Comparison of ENCODE assay signal across 31 cellular contexts in genomic region chrX:635428-636192, GRCh38. TPM values are rescaled to one million over a fixed set of nuclear protein-coding genes. Genes with fewer than 3 reads are reported as not detected.
DNase-seq lines count a peak whose midpoint lies in the region; ATAC-seq, FAIRE-seq and TF ChIP-seq lines count a peak whose summit lies in the region.
"Had no signal": no experiment of that assay in that cellular context is flagged by ENCODE, and none has a peak within 500 bp of the region (broad histone marks: within the 10 kb centered on the region; RNA-seq: fewer than 3 reads in every experiment).

No MANE protein-coding gene starts in this region.

- peak overlapping the region; percentile 46 for H3K4me3 ChIP-seq in HUES6 (ENCODE audit: low read depth, low read length)
- peak overlapping the region; percentile 18 for H3K4me3 ChIP-seq in iPS-15b (ENCODE audit: low read depth, low read length)
- H3K4me3 ChIP-seq in neural progenitor cell = no peak overlapping the region
- H3K4me3 ChIP-seq: breast epithelium, prostate gland, SJSA1, tibial artery had no signal

- no peak overlapping the region for H2AFZ ChIP-seq in neural progenitor cell (replicated peaks)

- FAIRE-seq in frontal cortex (lab: Jason Lieb, UNC) = no peak
- FAIRE-seq: D721Med, GM19239 had no signal

- no peaks in the 10 kb centered on the region for H3K36me3 Mint-ChIP-seq in neural progenitor cell
- H3K36me3 Mint-ChIP-seq: T-cell had no signal

- no peak overlapping the region for H3K9ac ChIP-seq in HUES6 (ENCODE audit: low read length)
- no peak overlapping the region for H3K9ac ChIP-seq in iPS-15b (ENCODE audit: low read depth, low read length)
- no peak overlapping the region for H3K9ac ChIP-seq in neural progenitor cell

- H3K36me3 ChIP-seq in HUES6 (ENCODE audit: control insufficient read depth, insufficient read depth, low read length) (no peaks in the 10 kb centered on the region), iPS-15b (ENCODE audit: control insufficient read depth, insufficient read depth, low read length) (no peaks in the 10 kb centered on the region), neural progenitor cell (no peaks in the 10 kb centered on the region)
- H3K36me3 ChIP-seq: breast epithelium, prostate gland, SJSA1, tibial artery had no signal

- peaks cover 37% of the 10 kb centered on the region for H3K4me1 ChIP-seq in HUES6 (ENCODE audit: control insufficient read depth, insufficient read depth, low read length)
- H3K4me1 ChIP-seq in iPS-15b (ENCODE audit: control insufficient read depth, insufficient read depth, low read length) = peaks cover 15% of the 10 kb centered on the region
- peaks cover 2% of the 10 kb centered on the region for H3K4me1 ChIP-seq in neural progenitor cell
- H3K4me1 ChIP-seq: breast epithelium, prostate gland, SJSA1 had no signal

- peaks cover 2% of the 10 kb centered on the region for H3K9me3 Mint-ChIP-seq in neural progenitor cell
- H3K9me3 Mint-ChIP-seq: stimulated activated naive CD8-positive, alpha-beta T cell treated with anti-CD3 and anti-CD28 coated beads, Interleukin-15, amount 100 ng/mL, for 72 hours; T-cell had no signal

- peaks cover 83% of the 10 kb centered on the region for H3K27me3 Mint-ChIP-seq in neural progenitor cell (ENCODE audit: insufficient read depth, low read depth)

- H4K20me1 ChIP-seq in neural progenitor cell (ENCODE audit: low read depth) = peaks cover 85% of the 10 kb centered on the region

- H3K4me3 Mint-ChIP-seq in neural progenitor cell = no peak overlapping the region
- H3K4me3 Mint-ChIP-seq: stimulated activated naive CD8-positive, alpha-beta T cell treated with anti-CD3 and anti-CD28 coated beads, Interleukin-15, amount 100 ng/mL, for 72 hours; T-cell had no signal

- no peak for ATAC-seq in GM21528 (IDR thresholded peaks at IDR 0.05; ENCODE audit: low FRiP score, unreplicated experiment)
- ATAC-seq in HG03469 (IDR thresholded peaks at IDR 0.05; ENCODE audit: unreplicated experiment) = no peak
- ATAC-seq: left colon; stimulated activated naive CD8-positive, alpha-beta T cell treated with anti-CD3 and anti-CD28 coated beads, Interleukin-15, amount 100 ng/mL, for 72 hours; T-cell had no signal

- DNase-seq in EL (peak; percentile 71), neural progenitor cell (ENCODE audit: low spot score) (peak; percentile 40), frontal cortex (ENCODE audit: low spot score in 2 of 2) (no peak), inferior parietal cortex (ENCODE audit: extremely low spot score) (no peak)
- DNase-seq: activated naive CD4-positive, alpha-beta T cell treated with Interleukin-2 at 50 U/mL for 16 hours; activated T-cell treated with anti-CD3 and anti-CD28 coated beads, Interleukin-2, amount 50 U/mL, for 48 hours; amniotic stem cell; effector memory CD4-positive, alpha-beta T cell; foreskin melanocyte; hippocampal formation; Kasumi-1; left colon; mesenchymal stem cell; naive B cell; NCI-H1930; NCI-H345; NCI-H748 treated with DMSO at 0.1 percent for 48 hours; stimulated activated naive CD8-positive, alpha-beta T cell treated with anti-CD3 and anti-CD28 coated beads, Interleukin-15, amount 100 ng/mL, for 72 hours; T-cell; tibial artery had no signal

- H3K9me3 ChIP-seq in HUES6 (ENCODE audit: control insufficient read depth, insufficient read depth, low read depth, low read length) = no peaks in the 10 kb centered on the region
- H3K9me3 ChIP-seq in iPS-15b (ENCODE audit: control insufficient read depth, insufficient read depth, low read length) = no peaks in the 10 kb centered on the region
- no peaks in the 10 kb centered on the region for H3K9me3 ChIP-seq in neural progenitor cell (ENCODE audit: low read depth)
- H3K9me3 ChIP-seq: breast epithelium, prostate gland, tibial artery had no signal

- H3K27ac ChIP-seq in HUES6 (ENCODE audit: low read depth, low read length) (no peak overlapping the region), neural progenitor cell (no peak overlapping the region)
- H3K27ac ChIP-seq: breast epithelium, C4-2B, prostate gland, SJSA1, tibial artery had no signal

- no peak overlapping the region for H3K4me2 ChIP-seq in neural progenitor cell

- no peak for TF ChIP-seq CTCF in neural progenitor cell (IDR thresholded peaks at IDR 0.05)

- H3K27me3 ChIP-seq in HUES6 (ENCODE audit: control insufficient read depth, insufficient read depth, low read length) (peaks cover 94% of the 10 kb centered on the region), iPS-15b (ENCODE audit: control insufficient read depth, insufficient read depth, low read length) (peaks cover 94% of the 10 kb centered on the region), neural progenitor cell (peaks cover 99% of the 10 kb centered on the region)
- H3K27me3 ChIP-seq: SJSA1 had no signal

- peaks cover 23% of the 10 kb centered on the region for H3F3A ChIP-seq in neural progenitor cell (ENCODE audit: low read depth)

- peaks cover 9% of the 10 kb centered on the region for H3K4me1 Mint-ChIP-seq in neural progenitor cell

- no peaks in the 10 kb centered on the region for H3K79me2 ChIP-seq in neural progenitor cell (ENCODE audit: low read depth)

- no peak overlapping the region for H3K27ac Mint-ChIP-seq in neural progenitor cell
- H3K27ac Mint-ChIP-seq: T-cell had no signal

RNA-seq across cellular contexts. Expression of gene SHOX, which starts 5.0 kb away (rescaled TPM):
- not detected in 2 replicates for total RNA-seq in neural progenitor cell (ENCODE audit: low replicate concordance)
- not detected for total RNA-seq in frontal cortex
- total RNA-seq: prostate gland, RPMI7951, SJSA1, T-cell had no signal

Comparison
In these comparisons a context has a peak if more than half of its experiments do, and no peak if none do; other contexts are left out.
1. DNase-seq: peak in EL (single experiment) and neural progenitor cell (single experiment); none in frontal cortex (0 of 2) and inferior parietal cortex (single experiment).